Comparison of ENCODE assay signal across 10 cellular contexts in the genomic region with DNA sequence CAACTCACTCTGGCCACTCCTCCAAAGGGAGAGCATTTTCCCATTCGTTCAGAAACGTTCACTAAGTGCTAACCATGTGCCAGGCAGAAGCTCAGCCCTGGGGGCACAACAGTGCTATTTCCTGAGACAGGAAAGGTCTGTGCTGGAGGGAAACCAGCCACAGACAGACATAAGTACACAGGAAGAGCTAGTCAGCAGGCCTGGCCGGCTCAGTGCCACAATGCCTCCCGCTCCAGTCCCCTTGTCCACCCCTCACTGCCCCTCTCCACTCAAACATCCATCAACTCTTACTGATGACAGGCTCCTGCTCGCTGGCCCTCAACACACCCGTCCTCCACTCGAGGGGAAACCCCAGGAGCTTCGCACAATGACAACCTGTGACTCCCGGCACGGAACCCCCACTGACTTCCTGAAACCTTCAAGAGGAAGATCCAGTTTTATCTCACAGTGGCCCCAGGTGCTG. TPM values are rescaled to one million over a fixed set of nuclear protein-coding genes. Genes with fewer than 3 reads are reported as not detected.
DNase-seq lines count a peak whose midpoint lies in the region; ATAC-seq and TF ChIP-seq lines count a peak whose summit lies in the region.
"Had no signal": no experiment of that assay in that cellular context is flagged by ENCODE, and none has a peak within 500 bp of the region (broad histone marks: within the 10 kb centered on the region; RNA-seq: fewer than 3 reads in every experiment).

No MANE protein-coding gene starts in this region.

- H3K4me3 ChIP-seq in heart right ventricle (no peak overlapping the region), left ventricle myocardium inferior (no peak overlapping the region), vagina (no peak overlapping the region)

- no peak for TF ChIP-seq CTCF in heart right ventricle (IDR thresholded peaks at IDR 0.05)
- TF ChIP-seq CTCF in left ventricle myocardium inferior (IDR thresholded peaks at IDR 0.05; ENCODE audit: borderline replicate concordance), result no peak
- no peak for TF ChIP-seq CTCF in VCaP (conservative IDR thresholded peaks at IDR 0.05)
- TF ChIP-seq CTCF in vagina (IDR thresholded peaks at IDR 0.05), result no peak

- intact Hi-C loops in heart right ventricle (cut with DNase I), result no loop called here
- intact Hi-C loops in left ventricle myocardium inferior (cut with micrococcal nuclease), result no loop called here
- intact Hi-C loops in left cardiac atrium (cut with DNase I), result no loop called here
- intact Hi-C loops in vagina (cut with DNase I), result no loop called here

- DNase-seq in heart right ventricle (no peak), left ventricle myocardium inferior (no peak), left cardiac atrium (peak; percentile 46), vagina (ENCODE audit: extremely low spot score in 2 of 2) (no peak), NCI-H146 treated with DMSO at 0.1 percent for 48 hours (lab: John Stamatoyannopoulos, UW; ENCODE audit: unreplicated experiment) (no peak)
- DNase-seq: COR-L47, NCI-H2029 had no signal

- H3K27ac ChIP-seq in heart right ventricle (peak overlapping the region in 3 of 10 donors; percentile 7 to 51 (median 35)), left ventricle myocardium inferior (replicated peaks) (no peak overlapping the region), VCaP (peak overlapping the region; percentile 20; the same call in 1 of the 2 replicates), vagina (peak overlapping the region; percentile 33)

- H3K9me3 ChIP-seq in heart right ventricle (no peaks in the 10 kb centered on the region), left ventricle myocardium inferior (replicated peaks) (no peaks in the 10 kb centered on the region), vagina (no peaks in the 10 kb centered on the region)

- H3K27me3 ChIP-seq in heart right ventricle, result no peaks in the 10 kb centered on the region
- H3K27me3 ChIP-seq in left ventricle myocardium inferior (ENCODE audit: low read depth), result no peaks in the 10 kb centered on the region
- no peaks in the 10 kb centered on the region for H3K27me3 ChIP-seq in vagina

- ATAC-seq in heart right ventricle, result peak; percentile 45 to 72 (median 58)
- peak; percentile 65 to 83 for ATAC-seq in left cardiac atrium
- no peak for ATAC-seq in GM18870 (IDR thresholded peaks at IDR 0.05; ENCODE audit: unreplicated experiment)
- no peak for ATAC-seq in HG03432 (IDR thresholded peaks at IDR 0.05; ENCODE audit: unreplicated experiment)

- peaks cover 0 to 21% (median 9%) of the 10 kb centered on the region in 9 donors for H3K4me1 ChIP-seq in heart right ventricle
- H3K4me1 ChIP-seq in left ventricle myocardium inferior, result peaks cover 21% of the 10 kb centered on the region
- H3K4me1 ChIP-seq in vagina, result no peaks in the 10 kb centered on the region

- no peak for TF ChIP-seq POLR2A in vagina (IDR thresholded peaks at IDR 0.05)

- 31% methylated on average over 10 of the region's 10 CpGs for WGBS in heart right ventricle, 2 donors

- H3K36me3 ChIP-seq in heart right ventricle, result peaks cover 0 to 32% (median 0%) of the 10 kb centered on the region in 9 donors
- no peaks in the 10 kb centered on the region for H3K36me3 ChIP-seq in left ventricle myocardium inferior
- no peaks in the 10 kb centered on the region for H3K36me3 ChIP-seq in vagina

RNA-seq across cellular contexts. Expression of a gene that starts 11.3 kb away (rescaled TPM):
- total RNA-seq in heart right ventricle (10 to 100 TPM; 28.1 to 71.2 (median 46.3) TPM), left ventricle myocardium inferior (35.3 TPM), left cardiac atrium (10 to 100 TPM; 20.3 to 23.9 TPM), vagina (7.1 TPM)
- polyA plus RNA-seq in heart right ventricle, result 10 to 100 TPM; 15.0 to 59.7 TPM

RNA-seq across cellular contexts. Expression of a gene that starts 48.2 kb away (rescaled TPM):
- total RNA-seq in heart right ventricle (1 to 10 TPM; 1.8 to 8.5 (median 3.5) TPM), left ventricle myocardium inferior (3.4 TPM), left cardiac atrium (1 to 10 TPM; 5.8 to 7.4 TPM), vagina (10.8 TPM)
- 1 to 10 TPM; 5.2 to 9.9 TPM for polyA plus RNA-seq in heart right ventricle

RNA-seq across cellular contexts. Expression of a gene that starts 48.5 kb away (rescaled TPM):
- total RNA-seq in heart right ventricle (1 to 10 TPM; 5.5 to 8.5 (median 6.6) TPM), left ventricle myocardium inferior (7.6 TPM), left cardiac atrium (1 to 10 TPM; 4.6 to 6.2 TPM), vagina (5.4 TPM)
- 1 to 10 TPM; 3.8 to 4.1 TPM for polyA plus RNA-seq in heart right ventricle

Comparison
In these comparisons a context has a peak if more than half of its experiments do, and no peak if none do; other contexts are left out.
1. ATAC-seq: peak in heart right ventricle (8 of 8) and left cardiac atrium (2 of 2); none in GM18870 (single experiment) and HG03432 (single experiment).